In the genomic region with DNA sequence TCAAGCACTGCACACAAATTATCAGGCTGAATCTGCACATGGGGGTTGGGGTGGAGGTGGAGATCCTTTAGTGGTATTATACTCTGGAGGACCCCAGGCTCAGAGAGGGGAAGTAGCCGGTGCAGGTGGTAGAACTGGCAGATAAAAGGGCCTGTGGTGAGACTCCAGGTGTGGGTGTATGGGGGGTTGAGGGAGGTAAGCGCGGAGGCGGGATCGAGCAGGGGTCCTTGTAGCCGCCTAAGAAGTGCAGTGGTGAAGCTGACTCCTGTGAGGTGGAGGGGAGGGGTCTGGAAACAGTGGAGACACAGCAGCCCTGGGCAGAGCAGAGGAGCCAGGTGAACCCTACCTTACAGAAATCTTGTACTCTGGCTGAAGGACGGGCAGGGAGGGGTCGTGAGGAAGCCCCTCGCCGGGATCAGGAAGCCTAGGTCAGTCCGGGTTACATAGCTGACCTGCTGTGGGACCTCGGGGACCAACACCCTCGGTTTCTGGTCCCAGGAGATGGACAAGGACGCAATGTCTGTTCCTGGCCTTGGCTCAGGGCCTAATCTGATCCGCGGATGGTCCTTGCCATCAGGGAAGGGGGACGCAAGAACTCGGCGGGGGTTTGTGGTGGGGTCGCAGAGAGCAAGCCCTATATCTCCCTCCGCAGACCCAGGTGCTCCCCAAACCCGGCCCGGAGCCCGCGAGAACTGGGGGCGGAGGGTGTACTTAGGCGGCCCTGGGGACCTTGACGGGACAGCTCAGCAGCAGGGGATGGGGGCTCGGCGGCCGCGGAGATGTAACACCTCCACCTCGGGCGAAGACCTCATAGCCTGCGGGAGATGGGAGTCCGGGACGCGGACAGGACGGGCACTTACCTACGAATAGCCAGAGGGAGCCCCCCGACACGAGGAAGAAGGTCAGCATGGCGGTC, we compare ENCODE assay signal across 2 cellular contexts.
TF ChIP-seq lines count a peak whose summit lies in the region.

No MANE protein-coding gene starts in this region.

TF ChIP-seq in SK-N-SH, 30 proteins besides CTCF, POLR2A, EP300 and RAD21 (continued from another document):
- TF ChIP-seq, protein P1, sequence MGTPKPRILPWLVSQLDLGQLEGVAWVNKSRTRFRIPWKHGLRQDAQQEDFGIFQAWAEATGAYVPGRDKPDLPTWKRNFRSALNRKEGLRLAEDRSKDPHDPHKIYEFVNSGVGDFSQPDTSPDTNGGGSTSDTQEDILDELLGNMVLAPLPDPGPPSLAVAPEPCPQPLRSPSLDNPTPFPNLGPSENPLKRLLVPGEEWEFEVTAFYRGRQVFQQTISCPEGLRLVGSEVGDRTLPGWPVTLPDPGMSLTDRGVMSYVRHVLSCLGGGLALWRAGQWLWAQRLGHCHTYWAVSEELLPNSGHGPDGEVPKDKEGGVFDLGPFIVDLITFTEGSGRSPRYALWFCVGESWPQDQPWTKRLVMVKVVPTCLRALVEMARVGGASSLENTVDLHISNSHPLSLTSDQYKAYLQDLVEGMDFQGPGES (IDR thresholded peaks at IDR 0.05; ENCODE audit: low read depth, low read length): no peak

TF ChIP-seq in SK-N-SH treated with all-trans-retinoic acid at 6 μM for 48 hours, 23 proteins besides CTCF, POLR2A, EP300 and RAD21 (continued from another document):
- TF ChIP-seq, protein P2, sequence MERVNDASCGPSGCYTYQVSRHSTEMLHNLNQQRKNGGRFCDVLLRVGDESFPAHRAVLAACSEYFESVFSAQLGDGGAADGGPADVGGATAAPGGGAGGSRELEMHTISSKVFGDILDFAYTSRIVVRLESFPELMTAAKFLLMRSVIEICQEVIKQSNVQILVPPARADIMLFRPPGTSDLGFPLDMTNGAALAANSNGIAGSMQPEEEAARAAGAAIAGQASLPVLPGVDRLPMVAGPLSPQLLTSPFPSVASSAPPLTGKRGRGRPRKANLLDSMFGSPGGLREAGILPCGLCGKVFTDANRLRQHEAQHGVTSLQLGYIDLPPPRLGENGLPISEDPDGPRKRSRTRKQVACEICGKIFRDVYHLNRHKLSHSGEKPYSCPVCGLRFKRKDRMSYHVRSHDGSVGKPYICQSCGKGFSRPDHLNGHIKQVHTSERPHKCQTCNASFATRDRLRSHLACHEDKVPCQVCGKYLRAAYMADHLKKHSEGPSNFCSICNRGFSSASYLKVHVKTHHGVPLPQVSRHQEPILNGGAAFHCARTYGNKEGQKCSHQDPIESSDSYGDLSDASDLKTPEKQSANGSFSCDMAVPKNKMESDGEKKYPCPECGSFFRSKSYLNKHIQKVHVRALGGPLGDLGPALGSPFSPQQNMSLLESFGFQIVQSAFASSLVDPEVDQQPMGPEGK (CRISPR knock-in tag; IDR thresholded peaks at IDR 0.05; ENCODE audit: borderline replicate concordance): no peak
- no peak for TF ChIP-seq ZC3H10 (CRISPR knock-in tag; IDR thresholded peaks at IDR 0.05)
- no peak for TF ChIP-seq ZNF70 (CRISPR knock-in tag; IDR thresholded peaks at IDR 0.05)
- TF ChIP-seq ISL1 (CRISPR knock-in tag; IDR thresholded peaks at IDR 0.05): no peak
- TF ChIP-seq ZFP3 (CRISPR knock-in tag; IDR thresholded peaks at IDR 0.05): no peak
- TF ChIP-seq, protein P3, sequence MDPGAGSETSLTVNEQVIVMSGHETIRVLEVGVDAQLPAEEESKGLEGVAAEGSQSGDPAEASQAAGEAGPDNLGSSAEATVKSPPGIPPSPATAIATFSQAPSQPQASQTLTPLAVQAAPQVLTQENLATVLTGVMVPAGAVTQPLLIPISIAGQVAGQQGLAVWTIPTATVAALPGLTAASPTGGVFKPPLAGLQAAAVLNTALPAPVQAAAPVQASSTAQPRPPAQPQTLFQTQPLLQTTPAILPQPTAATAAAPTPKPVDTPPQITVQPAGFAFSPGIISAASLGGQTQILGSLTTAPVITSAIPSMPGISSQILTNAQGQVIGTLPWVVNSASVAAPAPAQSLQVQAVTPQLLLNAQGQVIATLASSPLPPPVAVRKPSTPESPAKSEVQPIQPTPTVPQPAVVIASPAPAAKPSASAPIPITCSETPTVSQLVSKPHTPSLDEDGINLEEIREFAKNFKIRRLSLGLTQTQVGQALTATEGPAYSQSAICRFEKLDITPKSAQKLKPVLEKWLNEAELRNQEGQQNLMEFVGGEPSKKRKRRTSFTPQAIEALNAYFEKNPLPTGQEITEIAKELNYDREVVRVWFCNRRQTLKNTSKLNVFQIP (CRISPR knock-in tag; IDR thresholded peaks at IDR 0.05; ENCODE audit: borderline replicate concordance, low read depth): no peak
- TF ChIP-seq, protein P4, sequence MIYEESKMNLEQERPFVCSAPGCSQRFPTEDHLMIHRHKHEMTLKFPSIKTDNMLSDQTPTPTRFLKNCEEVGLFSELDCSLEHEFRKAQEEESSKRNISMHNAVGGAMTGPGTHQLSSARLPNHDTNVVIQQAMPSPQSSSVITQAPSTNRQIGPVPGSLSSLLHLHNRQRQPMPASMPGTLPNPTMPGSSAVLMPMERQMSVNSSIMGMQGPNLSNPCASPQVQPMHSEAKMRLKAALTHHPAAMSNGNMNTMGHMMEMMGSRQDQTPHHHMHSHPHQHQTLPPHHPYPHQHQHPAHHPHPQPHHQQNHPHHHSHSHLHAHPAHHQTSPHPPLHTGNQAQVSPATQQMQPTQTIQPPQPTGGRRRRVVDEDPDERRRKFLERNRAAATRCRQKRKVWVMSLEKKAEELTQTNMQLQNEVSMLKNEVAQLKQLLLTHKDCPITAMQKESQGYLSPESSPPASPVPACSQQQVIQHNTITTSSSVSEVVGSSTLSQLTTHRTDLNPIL (CRISPR knock-in tag; IDR thresholded peaks at IDR 0.05; ENCODE audit: low read depth): no peak
- no peak for TF ChIP-seq TCF4 (CRISPR knock-in tag; IDR thresholded peaks at IDR 0.05; ENCODE audit: borderline replicate concordance)
- no peak for TF ChIP-seq OSR1 (CRISPR knock-in tag; IDR thresholded peaks at IDR 0.05)
- no peak for TF ChIP-seq CSDC2 (CRISPR knock-in tag; IDR thresholded peaks at IDR 0.05)
- TF ChIP-seq, protein P5, sequence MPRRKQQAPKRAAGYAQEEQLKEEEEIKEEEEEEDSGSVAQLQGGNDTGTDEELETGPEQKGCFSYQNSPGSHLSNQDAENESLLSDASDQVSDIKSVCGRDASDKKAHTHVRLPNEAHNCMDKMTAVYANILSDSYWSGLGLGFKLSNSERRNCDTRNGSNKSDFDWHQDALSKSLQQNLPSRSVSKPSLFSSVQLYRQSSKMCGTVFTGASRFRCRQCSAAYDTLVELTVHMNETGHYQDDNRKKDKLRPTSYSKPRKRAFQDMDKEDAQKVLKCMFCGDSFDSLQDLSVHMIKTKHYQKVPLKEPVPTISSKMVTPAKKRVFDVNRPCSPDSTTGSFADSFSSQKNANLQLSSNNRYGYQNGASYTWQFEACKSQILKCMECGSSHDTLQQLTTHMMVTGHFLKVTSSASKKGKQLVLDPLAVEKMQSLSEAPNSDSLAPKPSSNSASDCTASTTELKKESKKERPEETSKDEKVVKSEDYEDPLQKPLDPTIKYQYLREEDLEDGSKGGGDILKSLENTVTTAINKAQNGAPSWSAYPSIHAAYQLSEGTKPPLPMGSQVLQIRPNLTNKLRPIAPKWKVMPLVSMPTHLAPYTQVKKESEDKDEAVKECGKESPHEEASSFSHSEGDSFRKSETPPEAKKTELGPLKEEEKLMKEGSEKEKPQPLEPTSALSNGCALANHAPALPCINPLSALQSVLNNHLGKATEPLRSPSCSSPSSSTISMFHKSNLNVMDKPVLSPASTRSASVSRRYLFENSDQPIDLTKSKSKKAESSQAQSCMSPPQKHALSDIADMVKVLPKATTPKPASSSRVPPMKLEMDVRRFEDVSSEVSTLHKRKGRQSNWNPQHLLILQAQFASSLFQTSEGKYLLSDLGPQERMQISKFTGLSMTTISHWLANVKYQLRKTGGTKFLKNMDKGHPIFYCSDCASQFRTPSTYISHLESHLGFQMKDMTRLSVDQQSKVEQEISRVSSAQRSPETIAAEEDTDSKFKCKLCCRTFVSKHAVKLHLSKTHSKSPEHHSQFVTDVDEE (CRISPR knock-in tag; IDR thresholded peaks at IDR 0.05): no peak
- TF ChIP-seq PPARA (CRISPR knock-in tag; IDR thresholded peaks at IDR 0.05; ENCODE audit: borderline replicate concordance): no peak
